Comparison of ENCODE assay signal across 8 cellular contexts in genomic region chr12:116539905-116540482, GRCh38. TPM values are rescaled to one million over a fixed set of nuclear protein-coding genes. Genes with fewer than 3 reads are reported as not detected.
A peak's percentile ranks its signal among the peaks of the same experiment; 100 is the strongest.
DNase-seq lines count a peak whose midpoint lies in the region; ATAC-seq, FAIRE-seq and TF ChIP-seq lines count a peak whose summit lies in the region.

No MANE protein-coding gene starts in this region.

- H3K4me2 ChIP-seq in endothelial cell of umbilical vein (ENCODE audit: insufficient read depth, low read length), result no peak overlapping the region
- peak overlapping the region; percentile 21 for H3K4me2 ChIP-seq in neuronal stem cell (ENCODE audit: insufficient read depth, low read length, poor library complexity, severe bottlenecking)

- no peaks in the 10 kb centered on the region for H3K79me1 ChIP-seq in neuronal stem cell (ENCODE audit: low read depth, low read length)

- no peak for TF ChIP-seq POLR2A in endothelial cell of umbilical vein (IDR thresholded peaks at IDR 0.05; ENCODE audit: low read depth, low read length)

- no peaks in the 10 kb centered on the region for H3K36me3 ChIP-seq in endothelial cell of umbilical vein (ENCODE audit: control insufficient read depth in 2 of 2, extremely low read depth in 1 of 2, insufficient read depth in 2 of 2, low read length in 2 of 2)
- no peaks in the 10 kb centered on the region for H3K36me3 ChIP-seq in neuronal stem cell (replicated peaks in 1 of 2; ENCODE audit: control insufficient read depth in 2 of 2, insufficient read depth in 2 of 2, low read length in 2 of 2)

- no peak for TF ChIP-seq CTCF in endothelial cell of umbilical vein (IDR thresholded peaks at IDR 0.05; ENCODE audit: extremely low read depth in 1 of 2, insufficient read depth in 1 of 2, low read depth in 1 of 2, low read length in 2 of 2)

- dilution Hi-C loops in endothelial cell of umbilical vein (cut with MboI; ENCODE audit: extremely low pct_ligation_motif_present, low sequenced_read_pairs), result no loop called here

- no peak overlapping the region for H2BK12ac ChIP-seq in neuronal stem cell (ENCODE audit: low read length)

- no peak overlapping the region for H2BK5ac ChIP-seq in neuronal stem cell (ENCODE audit: low read length)

- no peak for FAIRE-seq in endothelial cell of umbilical vein (lab: Jason Lieb, UNC)

- no TSS peak for BruUV-seq in endothelial cell of umbilical vein (replicated peaks; lab: Mats Ljungman, UMichigan)

- peak; percentile 67 for DNase-seq in DMS153 (lab: John Stamatoyannopoulos, UW)
- peak; percentile 46 to 86 for DNase-seq in NCI-H446 (lab: John Stamatoyannopoulos, UW)
- peak; percentile 14 for DNase-seq in endothelial cell of umbilical vein (ENCODE audit: low read depth, low spot score)
- DNase-seq in neuronal stem cell (ENCODE audit: low spot score), result peak; percentile 66
- DNase-seq in activated CD4-positive, alpha-beta T cell treated with anti-CD3 and anti-CD28 coated beads, Interleukin-2, amount 50 U/mL, for 48 hours, result no peak
- no peak for DNase-seq in 8988T
- no peak for DNase-seq in COLO829 (ENCODE audit: low spot score)

- H4K8ac ChIP-seq in neuronal stem cell (ENCODE audit: low read depth, low read length), result no peak overlapping the region

- no peaks in the 10 kb centered on the region for H3K27me3 ChIP-seq in endothelial cell of umbilical vein (ENCODE audit: control insufficient read depth in 2 of 2, insufficient read depth in 2 of 2, low read length in 2 of 2)
- H3K27me3 ChIP-seq in neuronal stem cell (ENCODE audit: control insufficient read depth in 3 of 3, insufficient read depth in 3 of 3, low read depth in 1 of 3, low read length in 3 of 3), result peaks cover 0 to 14% (median 0%) of the 10 kb centered on the region in 3 experiments

- H3K27ac ChIP-seq in endothelial cell of umbilical vein (ENCODE audit: insufficient read depth, low read depth, low read length) (no peak overlapping the region), neuronal stem cell (replicated peaks; ENCODE audit: low read length) (no peak overlapping the region)

- H3K79me2 ChIP-seq in endothelial cell of umbilical vein (ENCODE audit: control insufficient read depth, insufficient read depth, low read length), result no peaks in the 10 kb centered on the region

- no peaks in the 10 kb centered on the region for H3K9me1 ChIP-seq in endothelial cell of umbilical vein (replicated peaks; ENCODE audit: control insufficient read depth, extremely low read depth, insufficient read depth, low read length)

- H3K4me1 ChIP-seq in endothelial cell of umbilical vein (ENCODE audit: control insufficient read depth, extremely low read depth, insufficient read depth, low read length) (peaks cover 8% of the 10 kb centered on the region), neuronal stem cell (ENCODE audit: control insufficient read depth in 2 of 2, insufficient read depth in 1 of 2, low read depth in 1 of 2, low read length in 2 of 2) (peaks cover under 1 to 21% of the 10 kb centered on the region in 2 donors)

- H3K9me3 ChIP-seq in endothelial cell of umbilical vein (replicated peaks; ENCODE audit: control insufficient read depth, insufficient read depth, low read length), result no peaks in the 10 kb centered on the region
- no peaks in the 10 kb centered on the region for H3K9me3 ChIP-seq in neuronal stem cell (replicated peaks in 1 of 2; ENCODE audit: control insufficient read depth in 2 of 2, insufficient read depth in 1 of 2, low read depth in 1 of 2, low read length in 2 of 2)

- no peak overlapping the region for H3K14ac ChIP-seq in neuronal stem cell (ENCODE audit: low read length)

- no peak overlapping the region for H3K9ac ChIP-seq in endothelial cell of umbilical vein (replicated peaks; ENCODE audit: extremely low read depth, insufficient read depth, low read length)
- H3K9ac ChIP-seq in neuronal stem cell (ENCODE audit: low read depth, low read length, poor library complexity), result no peak overlapping the region

- no peak overlapping the region for H3K4ac ChIP-seq in neuronal stem cell (ENCODE audit: low read length)

- POLR2A ChIA-PET in endothelial cell of umbilical vein (lab: Charles Lee), result no interaction called here

- H3K4me3 ChIP-seq in endothelial cell of umbilical vein (replicated peaks in 1 of 3; ENCODE audit: insufficient read depth in 1 of 3, low read depth in 1 of 3, low read length in 3 of 3), result no peak overlapping the region
- H3K4me3 ChIP-seq in neuronal stem cell (ENCODE audit: low read length in 2 of 2), result no peak overlapping the region

- H3K23ac ChIP-seq in neuronal stem cell (ENCODE audit: low read depth, low read length, poor library complexity), result no peak overlapping the region

- intact Hi-C loops in endothelial cell of umbilical vein (cut with micrococcal nuclease), result no loop called here

- no peak overlapping the region for H2AK5ac ChIP-seq in neuronal stem cell (ENCODE audit: low read depth, low read length)

- H2BK15ac ChIP-seq in neuronal stem cell (ENCODE audit: low read length), result no peak overlapping the region

- CTCF ChIA-PET in endothelial cell of umbilical vein (lab: Charles Lee), result no interaction called here

- no peaks in the 10 kb centered on the region for H4K20me1 ChIP-seq in endothelial cell of umbilical vein (replicated peaks; ENCODE audit: control insufficient read depth, extremely low read depth, insufficient read depth, low read length)

- no peak overlapping the region for H3K18ac ChIP-seq in neuronal stem cell (ENCODE audit: low read length)

- ATAC-seq in GM18909 (IDR thresholded peaks at IDR 0.05; ENCODE audit: poor library complexity, unreplicated experiment), result no peak

- H4K91ac ChIP-seq in neuronal stem cell (ENCODE audit: low read depth, low read length, poor library complexity), result no peak overlapping the region

- no CpG with 5 or more reads among the region's 17 CpGs for WGBS in neuronal stem cell (ENCODE audit: extremely low coverage in 2 of 2, insufficient read length in 2 of 2, insufficient replicate concordance in 1 of 2), 2 donors

- H2AFZ ChIP-seq in endothelial cell of umbilical vein (ENCODE audit: low read depth, low read length), result no peak overlapping the region
- H2AFZ ChIP-seq in neuronal stem cell (ENCODE audit: low read length), result peak overlapping the region; percentile 62

- no peak overlapping the region for H2BK120ac ChIP-seq in neuronal stem cell (ENCODE audit: low read depth, low read length)

TF ChIP-seq in endothelial cell of umbilical vein, 7 proteins besides CTCF, POLR2A, EP300 and RAD21:
- TF ChIP-seq GATA2 (IDR thresholded peaks at IDR 0.05; ENCODE audit: insufficient read depth, insufficient read length, low read depth, low read length) (no peak), FOS (IDR thresholded peaks at IDR 0.05; ENCODE audit: borderline replicate concordance, insufficient read depth, low read length) (no peak), MYC (IDR thresholded peaks at IDR 0.05; ENCODE audit: low read depth, low read length) (no peak), POLR2AphosphoS5 (IDR thresholded peaks at IDR 0.05; ENCODE audit: insufficient read depth, low read depth, low read length) (no peak), EZH2 (IDR thresholded peaks at IDR 0.05; ENCODE audit: borderline replicate concordance, low read depth, low read length, severe bottlenecking) (no peak), MAX (IDR thresholded peaks at IDR 0.05; ENCODE audit: insufficient read depth, insufficient read length) (no peak), JUN (IDR thresholded peaks at IDR 0.05; ENCODE audit: borderline replicate concordance, insufficient read depth, insufficient read length, low read depth) (no peak)

RNA-seq across cellular contexts. Expression of gene MAP1LC3B2, which starts 19.2 kb away (rescaled TPM):
- 4.1 TPM in 1 of 2 replicates, not detected in the other for total RNA-seq in endothelial cell of umbilical vein
- polyA plus RNA-seq in endothelial cell of umbilical vein, result 0.32 and 0.49 TPM in 2 replicates
- 0.82 and 1.1 TPM in 2 replicates for polyA plus RNA-seq in endothelial cell of umbilical vein (2011; cell fraction: cytosol; rRNA removed)
- polyA plus RNA-seq in endothelial cell of umbilical vein (2011; cell fraction: nucleus; rRNA removed), result 0.50 and 1.1 TPM in 2 replicates
- polyA plus RNA-seq in endothelial cell of umbilical vein (2012), result 11.5 and 15.5 TPM in 2 replicates
- 1.2 TPM in 1 of 2 replicates, not detected in the other for polyA minus RNA-seq in endothelial cell of umbilical vein
- not detected for polyA minus RNA-seq in endothelial cell of umbilical vein (2011; cell fraction: cytosol; rRNA and poly(A)+ RNA removed)
- not detected in 2 replicates for polyA minus RNA-seq in endothelial cell of umbilical vein (2011; cell fraction: nucleus; rRNA and poly(A)+ RNA removed)
- polyA plus RNA-seq in neuronal stem cell (2013, experiment 1 of 2), result 1.5 TPM
- polyA plus RNA-seq in neuronal stem cell (2013, experiment 2 of 2), result 1.5 TPM

Comparison
In these comparisons a context has a peak if more than half of its experiments do, and no peak if none do; other contexts are left out.
1. DNase-seq: peak in DMS153 (single experiment), NCI-H446 (2 of 2), endothelial cell of umbilical vein (single experiment) and neuronal stem cell (single experiment); none in activated CD4-positive, alpha-beta T cell treated with anti-CD3 and anti-CD28 coated beads, Interleukin-2, amount 50 U/mL, for 48 hours (0 of 2), 8988T (single experiment) and COLO829 (single experiment).